ENCODE assay signal across 8 cellular contexts in genomic region chr12:76621582-76622024, GRCh38.
DNase-seq lines count a peak whose midpoint lies in the region; ATAC-seq and TF ChIP-seq lines count a peak whose summit lies in the region.

No MANE protein-coding gene starts in this region.

- intact Hi-C loops in activated B cell treated with CpG ODN at 0.5 μM for 24 hours (cut with micrococcal nuclease) = loop anchor here (1.0 to 5.0 kb wide), 5 partner anchors 170 to 1306 kb away; no protein-coding TSS in a partner anchor

- peak; percentile 85 for ATAC-seq in GM18867 (IDR thresholded peaks at IDR 0.05; ENCODE audit: unreplicated experiment)
- peak; percentile 72 for ATAC-seq in HG03139 (IDR thresholded peaks at IDR 0.05; ENCODE audit: unreplicated experiment)
- peak; percentile 70 for ATAC-seq in activated B cell treated with CpG ODN at 0.5 μM for 24 hours (ENCODE audit: low read depth)

- DNase-seq in AG08395 (ENCODE audit: low spot score) (peak; percentile 70), NCI-H2227 (lab: John Stamatoyannopoulos, UW; ENCODE audit: unreplicated experiment) (peak; percentile 83), activated B cell treated with CpG ODN at 0.5 μM for 24 hours (no peak), caudate nucleus (lab: John Stamatoyannopoulos, UW) (peak in 47 of 61 donors; percentile 4 to 90 (median 21)), kidney glomerular epithelial cell (lab: John Stamatoyannopoulos, UW) (peak; percentile 89)
- peak; percentile 74 for DNase-seq in stimulated activated CD4-positive, alpha-beta T cell treated with anti-CD3 and anti-CD28 coated beads, Interleukin-4, amount 100 ng/mL, for 24 hours

- H3K27me3 Mint-ChIP-seq in activated B cell treated with CpG ODN at 0.5 μM for 24 hours = no peaks in the 10 kb centered on the region

- H3K27ac ChIP-seq in caudate nucleus (ENCODE audit: low read depth, low read length) = no peak overlapping the region

- POLR2A ChIA-PET in activated B cell treated with CpG ODN at 0.5 μM for 24 hours (lab: Charles Lee) = no interaction called here

- H3K27ac Mint-ChIP-seq in activated B cell treated with CpG ODN at 0.5 μM for 24 hours = no peak overlapping the region

- H3K4me1 Mint-ChIP-seq in activated B cell treated with CpG ODN at 0.5 μM for 24 hours = peaks cover 3% of the 10 kb centered on the region

- H3K9me3 Mint-ChIP-seq in activated B cell treated with CpG ODN at 0.5 μM for 24 hours = no peaks in the 10 kb centered on the region

- peak; percentile 47 for TF ChIP-seq CTCF in activated B cell treated with CpG ODN at 0.5 μM for 24 hours (IDR thresholded peaks at IDR 0.05)

- CTCF ChIA-PET in activated B cell treated with CpG ODN at 0.5 μM for 24 hours (lab: Charles Lee) = interaction anchor here (0.9 to 3.5 kb wide), 12 partner anchors 9 to 392 kb away, joined by 3 to 63 read pairs (median 5); partner anchors contain the start of gene ZDHHC17

- H3K4me3 Mint-ChIP-seq in activated B cell treated with CpG ODN at 0.5 μM for 24 hours = no peak overlapping the region

- H3K36me3 Mint-ChIP-seq in activated B cell treated with CpG ODN at 0.5 μM for 24 hours (ENCODE audit: low read depth) = no peaks in the 10 kb centered on the region
